1 cellular context compared by ENCODE assay signal in genomic region chr2:189933041-189933440, GRCh38.
TF ChIP-seq lines count a peak whose summit lies in the region.

No MANE protein-coding gene starts in this region.

TF ChIP-seq in A549, 52 proteins besides CTCF, POLR2A, EP300 and RAD21 (continued from another document):
- no peak for TF ChIP-seq REST (IDR thresholded peaks at IDR 0.05)
- TF ChIP-seq USF2 (IDR thresholded peaks at IDR 0.05) = no peak
- TF ChIP-seq JUN (IDR thresholded peaks at IDR 0.05) = no peak
- TF ChIP-seq RFX5 (IDR thresholded peaks at IDR 0.05) = no peak
- TF ChIP-seq TP53 (CRISPR knock-in tag; IDR thresholded peaks at IDR 0.05) = no peak
- TF ChIP-seq EHF (CRISPR knock-in tag; IDR thresholded peaks at IDR 0.05) = no peak
